Comparison of ENCODE assay signal across 8 cellular contexts in the genomic region with DNA sequence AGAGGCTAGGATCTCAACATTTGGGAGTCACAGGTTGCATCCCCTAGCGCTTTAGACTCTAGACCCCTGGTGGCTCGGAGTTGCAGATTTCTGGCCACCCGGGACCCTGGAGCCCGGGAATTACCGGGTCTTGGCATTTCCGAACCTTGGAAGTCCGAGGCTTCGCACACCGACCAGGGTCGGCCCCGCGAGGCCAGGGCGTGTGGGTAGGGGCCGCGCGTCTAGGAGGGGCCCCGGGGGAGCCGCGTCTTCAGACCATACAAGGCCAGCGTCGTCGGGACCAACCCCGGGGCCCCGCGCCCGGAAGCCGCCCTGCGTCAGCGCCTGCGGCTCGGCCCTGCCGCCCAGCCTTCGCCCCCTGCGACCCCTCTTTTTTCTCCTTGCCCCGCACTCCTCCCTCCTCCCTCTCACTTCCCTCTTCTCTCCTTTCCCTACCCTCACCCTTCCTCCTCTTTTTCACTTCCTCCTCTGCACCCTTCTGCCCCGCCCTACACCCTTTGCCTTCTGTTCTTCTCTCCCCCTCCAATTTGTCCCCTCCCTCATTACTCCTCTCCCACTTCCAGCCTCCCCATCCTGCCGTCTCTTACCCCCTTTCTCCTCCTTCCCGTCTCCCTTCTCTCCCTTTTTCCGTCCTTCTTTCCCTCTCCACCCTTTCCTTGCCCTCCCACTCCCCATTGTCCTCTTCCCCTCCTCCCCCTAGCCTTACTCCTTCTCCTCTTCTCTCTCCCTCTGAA.
A peak's percentile ranks its signal among the peaks of the same experiment; 100 is the strongest.
DNase-seq lines count a peak whose midpoint lies in the region; ATAC-seq and TF ChIP-seq lines count a peak whose summit lies in the region.

No MANE protein-coding gene starts in this region.

- 100% methylated on average over 1 of the region's 39 CpGs for WGBS in iPS DF 6.9 (ENCODE audit: insufficient coverage, insufficient read length)

- H3K9ac ChIP-seq in DND-41 (ENCODE audit: low read depth, low read length): peak overlapping the region; percentile 67

- H3K27ac ChIP-seq in DND-41 (ENCODE audit: low read length) (peak overlapping the region; percentile 75), HL-60 (replicated peaks) (peak overlapping the region; percentile 95), iPS DF 6.9 (ENCODE audit: low read length) (no peak overlapping the region)

- H3K4me1 ChIP-seq in DND-41 (ENCODE audit: insufficient read depth, low read length): peaks cover 76% of the 10 kb centered on the region
- H3K4me1 ChIP-seq in iPS DF 6.9 (ENCODE audit: control insufficient read depth, insufficient read depth, low read length): peaks cover 17% of the 10 kb centered on the region

- peak overlapping the region; percentile 16 to 57; a peak in 3 of 4 replicates for H3K4me3 ChIP-seq in DND-41 (ENCODE audit: low read depth in 1 of 2, low read length in 2 of 2)
- H3K4me3 ChIP-seq in HL-60 (replicated peaks; ENCODE audit: insufficient read depth, low read length): peak overlapping the region; percentile 91
- H3K4me3 ChIP-seq in astrocyte of the spinal cord (ENCODE audit: low read depth, low read length): peak overlapping the region; percentile 98
- H3K4me3 ChIP-seq in iPS DF 6.9 (ENCODE audit: low read length): peak overlapping the region; percentile 62
- peak overlapping the region; percentile 97 for H3K4me3 ChIP-seq in skeletal muscle cell (ENCODE audit: low read depth, low read length)

- H3K79me2 ChIP-seq in DND-41 (ENCODE audit: insufficient read depth, low read length): peaks cover 43% of the 10 kb centered on the region

- H3K36me3 ChIP-seq in DND-41 (ENCODE audit: insufficient read depth, low read length) (peaks cover 21% of the 10 kb centered on the region), iPS DF 6.9 (ENCODE audit: control insufficient read depth, insufficient read depth, low read length) (no peaks in the 10 kb centered on the region)

- peak overlapping the region; percentile 63 for H3K4me2 ChIP-seq in DND-41 (ENCODE audit: insufficient read depth, low read length)

- peaks cover 23% of the 10 kb centered on the region for H4K20me1 ChIP-seq in DND-41 (ENCODE audit: insufficient read depth, low read length)

- DNase-seq in DND-41 (peak; percentile 61), HL-60 (ENCODE audit: low read depth in 1 of 2, low spot score in 1 of 2) (peak; percentile 76 to 86), T follicular helper cell (ENCODE audit: low read depth) (peak; percentile 68), astrocyte of the spinal cord (ENCODE audit: low read depth, low spot score) (peak; percentile 83), iPS DF 6.9 (ENCODE audit: low read depth, low spot score) (no peak), skeletal muscle cell (ENCODE audit: low read depth) (peak; percentile 61), HPDE6-E6E7 (ENCODE audit: extremely low spot score) (no peak)

- no peak for TF ChIP-seq CTCF in DND-41 (IDR thresholded peaks at IDR 0.05; ENCODE audit: borderline replicate concordance, extremely low read depth, low read length, poor library complexity, severe bottlenecking)
- TF ChIP-seq CTCF in HL-60 (IDR thresholded peaks at IDR 0.05; ENCODE audit: insufficient read depth, low read length): no peak
- TF ChIP-seq CTCF in astrocyte of the spinal cord (IDR thresholded peaks at IDR 0.05; ENCODE audit: low read depth, low read length): peak; percentile 3

- no peaks in the 10 kb centered on the region for H3K9me3 ChIP-seq in DND-41 (ENCODE audit: insufficient read depth, low read length, severe bottlenecking)
- no peaks in the 10 kb centered on the region for H3K9me3 ChIP-seq in iPS DF 6.9 (ENCODE audit: control insufficient read depth, insufficient read depth, low read length)

- peak overlapping the region; percentile 61 for H2AFZ ChIP-seq in DND-41 (ENCODE audit: low read depth, low read length)

- H3K27me3 ChIP-seq in DND-41 (ENCODE audit: insufficient read depth, low read length, poor library complexity): no peaks in the 10 kb centered on the region
- H3K27me3 ChIP-seq in HL-60 (ENCODE audit: insufficient read depth, poor library complexity, severe bottlenecking): peaks cover 17% of the 10 kb centered on the region
- no peaks in the 10 kb centered on the region for H3K27me3 ChIP-seq in iPS DF 6.9 (ENCODE audit: control insufficient read depth, insufficient read depth, low read length)

- in situ Hi-C loops in astrocyte of the spinal cord (cut with HindIII; ENCODE audit: low sequenced_read_pairs): no loop called here

- ATAC-seq in DND-41 (ENCODE audit: insufficient read depth, low read depth): peak; percentile 18
- ATAC-seq in HG02852 (IDR thresholded peaks at IDR 0.05; ENCODE audit: unreplicated experiment): no peak

Comparison
In these comparisons a context has a peak if more than half of its experiments do, and no peak if none do; other contexts are left out.
1. DNase-seq: peak in DND-41 (single experiment), HL-60 (2 of 2), T follicular helper cell (single experiment), astrocyte of the spinal cord (single experiment) and skeletal muscle cell (single experiment); none in iPS DF 6.9 (single experiment) and HPDE6-E6E7 (single experiment).
2. H3K4me3 ChIP-seq: peak in every context shown above with its lines; median percentile 98 in astrocyte of the spinal cord; 97 in skeletal muscle cell; 91 in HL-60; 62 in iPS DF 6.9; 36 in DND-41.